In genomic region chr19:11246941-11247340, GRCh38 we compare ENCODE assay signal across 25 cellular contexts. TPM values are rescaled to one million over a fixed set of nuclear protein-coding genes. Genes with fewer than 3 reads are reported as not detected.
DNase-seq lines count a peak whose midpoint lies in the region; ATAC-seq and TF ChIP-seq lines count a peak whose summit lies in the region.
"Had no signal": no experiment of that assay in that cellular context is flagged by ENCODE, and none has a peak within 500 bp of the region (broad histone marks: within the 10 kb centered on the region; RNA-seq: fewer than 3 reads in every experiment).

No MANE protein-coding gene starts in this region.

- intact Hi-C loops in stomach (cut with DNase I; ENCODE audit: low total_unique reads) = no loop called here

- H3K4me1 ChIP-seq in osteoblast (ENCODE audit: insufficient read depth, low read length) (peaks cover 7% of the 10 kb centered on the region), stomach (peaks cover 0 to 13% (median 7%) of the 10 kb centered on the region in 4 donors), Peyer's patch (peaks cover 0 to 8% (median 2%) of the 10 kb centered on the region in 4 donors)
- H3K4me1 ChIP-seq: SJCRH30 had no signal

- no peaks in the 10 kb centered on the region for H3K27me3 Mint-ChIP-seq in WTC11 (ENCODE audit: low read depth)
- no peaks in the 10 kb centered on the region for H3K27me3 Mint-ChIP-seq in HFFc6 (ENCODE audit: insufficient read depth)

- no peaks in the 10 kb centered on the region for H4K20me1 ChIP-seq in osteoblast (ENCODE audit: insufficient read depth, low read length)

- peaks cover 4% of the 10 kb centered on the region for H3K4me1 Mint-ChIP-seq in WTC11
- peaks cover 4% of the 10 kb centered on the region; the same call in 1 of the 2 replicates for H3K4me1 Mint-ChIP-seq in HFFc6 (ENCODE audit: low read depth)
- H3K4me1 Mint-ChIP-seq: GM23338 had no signal

- H2AFZ ChIP-seq in osteoblast (ENCODE audit: low read length) = no peak overlapping the region
- H2AFZ ChIP-seq: GM23338 had no signal

- H3K4me3 Mint-ChIP-seq in WTC11 (no peak overlapping the region), HFFc6 (no peak overlapping the region)
- H3K4me3 Mint-ChIP-seq: CD8-positive, alpha-beta T cell; GM23338 had no signal

- DNase-seq in WTC11 (ENCODE audit: low spot score) = no peak
- DNase-seq in osteoblast (ENCODE audit: insufficient read length, low spot score, missing footprints) = peak; percentile 62
- no peak for DNase-seq in stomach
- DNase-seq in HEK293T (ENCODE audit: extremely low spot score) = no peak
- DNase-seq in HFFc6 = no peak
- DNase-seq in NCI-H2081 (lab: John Stamatoyannopoulos, UW) = no peak
- no peak for DNase-seq in Peyer's patch
- DNase-seq: CD8-positive, alpha-beta T cell; DMS53; EL; MV-4-11; NCI-H1417; NCI-H187 treated with DMSO at 0.1 percent for 48 hours; NCI-H226; NCI-H524; NCI-H82; OCI-M1; SJCRH30 had no signal

- CTCF ChIA-PET in WTC11 (lab: Charles Lee) (interaction anchor here (0.5 kb wide), 1 partner anchor 48 kb away, joined by 4 read pairs; no protein-coding TSS in a partner anchor), HEK293T (lab: Yijun Ruan, JAX) (no interaction called here)

- H3K4me3 ChIP-seq in osteoblast (ENCODE audit: insufficient read depth, low read length) (no peak overlapping the region), stomach (no peak overlapping the region), Peyer's patch (no peak overlapping the region)
- H3K4me3 ChIP-seq: BLaER1 treated with 17β-estradiol and CSF1 and Interleukin-3, amounts not matched to agents 10 nM and 100 nM; GM23338; SJCRH30 had no signal

- H3K36me3 ChIP-seq in osteoblast (ENCODE audit: insufficient read depth, low read length) (no peaks in the 10 kb centered on the region), stomach (peaks cover 15 to 80% (median 69%) of the 10 kb centered on the region in 4 donors), Peyer's patch (peaks cover 0 to 52% (median 0%) of the 10 kb centered on the region in 3 donors)
- H3K36me3 ChIP-seq: BLaER1 treated with 17β-estradiol and CSF1 and Interleukin-3, amounts not matched to agents 10 nM and 100 nM had no signal

- H3K9me3 Mint-ChIP-seq in WTC11 = no peaks in the 10 kb centered on the region
- H3K9me3 Mint-ChIP-seq in HFFc6 = no peaks in the 10 kb centered on the region
- H3K9me3 Mint-ChIP-seq: CD8-positive, alpha-beta T cell; GM23338 had no signal

- no peak for TF ChIP-seq CTCF in WTC11 (IDR thresholded peaks at IDR 0.05)
- no peak for TF ChIP-seq CTCF in osteoblast (IDR thresholded peaks at IDR 0.05; ENCODE audit: extremely low read depth, low read depth, low read length)
- TF ChIP-seq CTCF in stomach (IDR thresholded peaks at IDR 0.05) = no peak
- no peak for TF ChIP-seq CTCF in HFFc6 (IDR thresholded peaks at IDR 0.05)
- no peak for TF ChIP-seq CTCF in Peyer's patch (IDR thresholded peaks at IDR 0.05)

- POLR2A ChIA-PET in WTC11 (lab: Charles Lee) (no interaction called here), HEK293T (lab: Yijun Ruan, JAX) (no interaction called here)

- WGBS in stomach, 5 donors = 85 to 94% (median 89%) methylated on average over 11 of the region's 11 CpGs

- H3K79me2 ChIP-seq in osteoblast (ENCODE audit: insufficient read depth, low read length) = no peaks in the 10 kb centered on the region

- no peak for TF ChIP-seq POLR2A in stomach (IDR thresholded peaks at IDR 0.05)
- no peak for TF ChIP-seq POLR2A in Peyer's patch (IDR thresholded peaks at IDR 0.05)

- H3K27me3 ChIP-seq in osteoblast (ENCODE audit: insufficient read depth, low read length) (no peaks in the 10 kb centered on the region), stomach (no peaks in the 10 kb centered on the region), Peyer's patch (no peaks in the 10 kb centered on the region)
- H3K27me3 ChIP-seq: SJCRH30 had no signal

- H3K27ac ChIP-seq in cingulate gyrus (ENCODE audit: low read depth, low read length) (peak overlapping the region; percentile 19), osteoblast (ENCODE audit: low read depth, low read length) (no peak overlapping the region), stomach (peak overlapping the region in 3 of 5 donors; percentile 14 to 54 (median 51)), Peyer's patch (peak overlapping the region in 1 of 4 donors; percentile 46)
- H3K27ac ChIP-seq: BLaER1 treated with 17β-estradiol and CSF1 and Interleukin-3, amounts not matched to agents 10 nM and 100 nM; KMS-11; RWPE1; SJCRH30 had no signal

- H3K9me3 ChIP-seq in osteoblast (ENCODE audit: low read depth, low read length) (no peaks in the 10 kb centered on the region), stomach (no peaks in the 10 kb centered on the region), Peyer's patch (no peaks in the 10 kb centered on the region)
- H3K9me3 ChIP-seq: BLaER1 treated with 17β-estradiol and CSF1 and Interleukin-3, amounts not matched to agents 10 nM and 100 nM; SJCRH30 had no signal

- peaks cover 30% of the 10 kb centered on the region for H3K36me3 Mint-ChIP-seq in WTC11
- peaks cover 4% of the 10 kb centered on the region for H3K36me3 Mint-ChIP-seq in HFFc6 (ENCODE audit: low read depth)
- H3K36me3 Mint-ChIP-seq: CD8-positive, alpha-beta T cell had no signal

- no peak overlapping the region for H3K4me2 ChIP-seq in osteoblast (ENCODE audit: insufficient read depth, low read length)
- H3K4me2 ChIP-seq: BLaER1 treated with 17β-estradiol and CSF1 and Interleukin-3, amounts not matched to agents 10 nM and 100 nM; GM23338; KMS-11 had no signal

- ATAC-seq in WTC11 = no peak
- ATAC-seq: CD8-positive, alpha-beta T cell; GM23338; HCT116 had no signal

- no peak for TF ChIP-seq EP300 in stomach (IDR thresholded peaks at IDR 0.05)

- H3K27ac Mint-ChIP-seq in WTC11 (peak overlapping the region; percentile 31), HFFc6 (no peak overlapping the region)
- H3K27ac Mint-ChIP-seq: CD8-positive, alpha-beta T cell; GM23338 had no signal

TF ChIP-seq in WTC11, 78 proteins besides CTCF, POLR2A, EP300 and RAD21 (continues in another document):
- TF ChIP-seq SMAD3 (CRISPR knock-in tag; IDR thresholded peaks at IDR 0.05; ENCODE audit: borderline replicate concordance) (no peak), TEAD1 (CRISPR knock-in tag; IDR thresholded peaks at IDR 0.05) (no peak), ZSCAN18 (CRISPR knock-in tag; IDR thresholded peaks at IDR 0.05) (no peak)

TF ChIP-seq in HEK293T, 16 proteins besides CTCF, POLR2A, EP300 and RAD21:
- TF ChIP-seq NFRKB (IDR thresholded peaks at IDR 0.05) (no peak), BHLHE40 (IDR thresholded peaks at IDR 0.05; ENCODE audit: borderline replicate concordance) (no peak), ZNF384 (IDR thresholded peaks at IDR 0.05) (no peak), ARNT (IDR thresholded peaks at IDR 0.05) (no peak), L3MBTL2 (conservative IDR thresholded peaks at IDR 0.05) (no peak), PKNOX1 (IDR thresholded peaks at IDR 0.05) (no peak), FOXM1 (IDR thresholded peaks at IDR 0.05; ENCODE audit: borderline replicate concordance) (no peak), LEF1 (IDR thresholded peaks at IDR 0.05; ENCODE audit: borderline replicate concordance) (no peak), CTBP1 (IDR thresholded peaks at IDR 0.05; ENCODE audit: borderline replicate concordance) (no peak), HDGF (IDR thresholded peaks at IDR 0.05; ENCODE audit: borderline replicate concordance) (no peak), SP1 (IDR thresholded peaks at IDR 0.05) (no peak), SUZ12 (IDR thresholded peaks at IDR 0.05) (no peak), FOXA1 (IDR thresholded peaks at IDR 0.05) (no peak), TARDBP (IDR thresholded peaks at IDR 0.05) (no peak)

RNA-seq across cellular contexts. Expression of gene ANGPTL8, which starts 7.5 kb away (rescaled TPM):
- 0.30 TPM in 1 of 3 replicates, not detected in the others for total RNA-seq in WTC11 (2021)
- not detected in 2 replicates for total RNA-seq in osteoblast
- total RNA-seq in stomach = not detected
- polyA plus RNA-seq in stomach = under 1 TPM in 1 of 3 donors, not detected in 2; 0.70 TPM
- not detected for total RNA-seq in HFFc6 (2021; fragmentation: NEBNext Ultra II Directional; extraction: Animal tissue kit (Norgen Biotek cat#: 25700))
- not detected for total RNA-seq in Peyer's patch
- total RNA-seq: CD8-positive, alpha-beta T cell; GM23338; HT-29; SJCRH30 had no signal
- polyA plus RNA-seq: GM23338 had no signal

RNA-seq across cellular contexts. Expression of gene DOCK6, which starts 15.4 kb away (rescaled TPM):
- total RNA-seq in WTC11 (2021) (88.8 to 100 TPM (median 90.7 TPM) in 3 replicates), osteoblast (12.7 and 183 TPM in 2 replicates), stomach (100 to 1,000 TPM in 2 of 5 donors, 10 to 100 TPM in 3; 32.1 to 243 (median 99.5) TPM), Peyer's patch (100 to 1,000 TPM in 3 of 4 donors, 10 to 100 TPM in 1; 66.4 to 194 (median 157) TPM)
- 10 to 100 TPM; 21.4 to 39.8 (median 24.0) TPM for polyA plus RNA-seq in stomach
- 10 to 100 TPM; 20.7 to 32.2 (median 22.9) TPM for total RNA-seq in HFFc6 (2021; fragmentation: NEBNext Ultra II Directional; extraction: Animal tissue kit (Norgen Biotek cat#: 25700))

RNA-seq across cellular contexts. Expression of gene TSPAN16, which starts 49.0 kb away (rescaled TPM):
- total RNA-seq in WTC11 (2021) (0.30 TPM in 1 of 3 replicates, not detected in the others), osteoblast (not detected in 2 replicates), stomach (not detected), Peyer's patch (not detected)
- polyA plus RNA-seq in stomach = not detected
- not detected for total RNA-seq in HFFc6 (2021; fragmentation: NEBNext Ultra II Directional; extraction: Animal tissue kit (Norgen Biotek cat#: 25700))
- total RNA-seq: CD8-positive, alpha-beta T cell; GM23338; HT-29; SJCRH30 had no signal
- polyA plus RNA-seq: GM23338 had no signal

RNA-seq across cellular contexts. Expression of gene KANK2, which starts 49.6 kb away (rescaled TPM):
- total RNA-seq in WTC11 (2021) = 31.8 to 35.1 TPM (median 33.2 TPM) in 3 replicates
- 253 and 295 TPM in 2 replicates for total RNA-seq in osteoblast
- 100 to 1,000 TPM; 120 to 415 (median 251) TPM for total RNA-seq in stomach
- polyA plus RNA-seq in stomach = 100 to 1,000 TPM in 2 of 3 donors, 10 to 100 TPM in 1; 82.4 to 158 (median 144) TPM
- 100 to 1,000 TPM; 132 to 167 (median 156) TPM for total RNA-seq in HFFc6 (2021; fragmentation: NEBNext Ultra II Directional; extraction: Animal tissue kit (Norgen Biotek cat#: 25700))
- 100 to 1,000 TPM in 1 of 4 donors, 10 to 100 TPM in 3; 41.9 to 283 (median 68.4) TPM for total RNA-seq in Peyer's patch
